In the genomic region with DNA sequence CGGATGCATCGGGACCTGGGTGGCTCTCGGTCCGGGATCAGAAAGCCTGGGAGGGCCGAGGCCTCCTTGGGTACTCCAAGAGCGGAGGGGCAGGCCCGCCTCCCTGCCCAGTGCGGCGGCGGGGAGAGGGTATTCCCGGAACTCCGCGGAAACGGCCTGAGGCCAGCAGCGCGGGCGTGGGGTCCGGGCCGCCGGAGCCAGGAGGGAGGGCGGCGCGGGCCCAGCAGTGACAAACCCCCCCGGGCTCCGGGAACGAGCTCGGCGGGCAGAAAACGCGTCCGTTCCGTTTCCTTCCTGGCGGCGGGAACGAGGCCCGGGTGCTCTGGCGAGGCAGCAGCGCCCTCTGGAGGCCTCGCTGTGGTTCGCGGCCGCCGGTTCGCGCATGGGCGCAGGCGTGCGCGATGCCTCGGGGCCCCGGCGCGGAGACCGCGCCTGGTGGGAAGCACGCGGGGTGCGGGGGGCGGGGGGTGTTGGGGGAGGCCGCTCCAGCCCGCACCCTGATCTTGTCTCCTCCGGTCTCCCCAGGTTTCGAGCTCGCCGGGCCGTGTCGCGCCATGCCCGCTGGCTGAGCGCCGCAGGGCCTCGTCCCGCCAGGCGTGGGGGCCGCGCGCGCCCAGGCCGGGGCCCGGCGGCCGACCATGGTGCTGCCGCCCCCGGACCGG, we compare ENCODE assay signal across 1 cellular context.
TF ChIP-seq lines count a peak whose summit lies in the region.

No MANE protein-coding gene starts in this region.

TF ChIP-seq in HepG2, 621 proteins besides CTCF, POLR2A, EP300 and RAD21 (continued from another document and continues in another):
- TF ChIP-seq, protein P1, sequence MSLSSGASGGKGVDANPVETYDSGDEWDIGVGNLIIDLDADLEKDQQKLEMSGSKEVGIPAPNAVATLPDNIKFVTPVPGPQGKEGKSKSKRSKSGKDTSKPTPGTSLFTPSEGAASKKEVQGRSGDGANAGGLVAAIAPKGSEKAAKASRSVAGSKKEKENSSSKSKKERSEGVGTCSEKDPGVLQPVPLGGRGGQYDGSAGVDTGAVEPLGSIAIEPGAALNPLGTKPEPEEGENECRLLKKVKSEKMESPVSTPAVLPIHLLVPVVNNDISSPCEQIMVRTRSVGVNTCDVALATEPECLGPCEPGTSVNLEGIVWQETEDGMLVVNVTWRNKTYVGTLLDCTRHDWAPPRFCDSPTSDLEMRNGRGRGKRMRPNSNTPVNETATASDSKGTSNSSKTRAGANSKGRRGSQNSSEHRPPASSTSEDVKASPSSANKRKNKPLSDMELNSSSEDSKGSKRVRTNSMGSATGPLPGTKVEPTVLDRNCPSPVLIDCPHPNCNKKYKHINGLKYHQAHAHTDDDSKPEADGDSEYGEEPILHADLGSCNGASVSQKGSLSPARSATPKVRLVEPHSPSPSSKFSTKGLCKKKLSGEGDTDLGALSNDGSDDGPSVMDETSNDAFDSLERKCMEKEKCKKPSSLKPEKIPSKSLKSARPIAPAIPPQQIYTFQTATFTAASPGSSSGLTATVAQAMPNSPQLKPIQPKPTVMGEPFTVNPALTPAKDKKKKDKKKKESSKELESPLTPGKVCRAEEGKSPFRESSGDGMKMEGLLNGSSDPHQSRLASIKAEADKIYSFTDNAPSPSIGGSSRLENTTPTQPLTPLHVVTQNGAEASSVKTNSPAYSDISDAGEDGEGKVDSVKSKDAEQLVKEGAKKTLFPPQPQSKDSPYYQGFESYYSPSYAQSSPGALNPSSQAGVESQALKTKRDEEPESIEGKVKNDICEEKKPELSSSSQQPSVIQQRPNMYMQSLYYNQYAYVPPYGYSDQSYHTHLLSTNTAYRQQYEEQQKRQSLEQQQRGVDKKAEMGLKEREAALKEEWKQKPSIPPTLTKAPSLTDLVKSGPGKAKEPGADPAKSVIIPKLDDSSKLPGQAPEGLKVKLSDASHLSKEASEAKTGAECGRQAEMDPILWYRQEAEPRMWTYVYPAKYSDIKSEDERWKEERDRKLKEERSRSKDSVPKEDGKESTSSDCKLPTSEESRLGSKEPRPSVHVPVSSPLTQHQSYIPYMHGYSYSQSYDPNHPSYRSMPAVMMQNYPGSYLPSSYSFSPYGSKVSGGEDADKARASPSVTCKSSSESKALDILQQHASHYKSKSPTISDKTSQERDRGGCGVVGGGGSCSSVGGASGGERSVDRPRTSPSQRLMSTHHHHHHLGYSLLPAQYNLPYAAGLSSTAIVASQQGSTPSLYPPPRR (CRISPR knock-in tag; IDR thresholded peaks at IDR 0.05; ENCODE audit: borderline replicate concordance) = no peak; the same call in 1 of the 2 replicates
- TF ChIP-seq, protein P2, sequence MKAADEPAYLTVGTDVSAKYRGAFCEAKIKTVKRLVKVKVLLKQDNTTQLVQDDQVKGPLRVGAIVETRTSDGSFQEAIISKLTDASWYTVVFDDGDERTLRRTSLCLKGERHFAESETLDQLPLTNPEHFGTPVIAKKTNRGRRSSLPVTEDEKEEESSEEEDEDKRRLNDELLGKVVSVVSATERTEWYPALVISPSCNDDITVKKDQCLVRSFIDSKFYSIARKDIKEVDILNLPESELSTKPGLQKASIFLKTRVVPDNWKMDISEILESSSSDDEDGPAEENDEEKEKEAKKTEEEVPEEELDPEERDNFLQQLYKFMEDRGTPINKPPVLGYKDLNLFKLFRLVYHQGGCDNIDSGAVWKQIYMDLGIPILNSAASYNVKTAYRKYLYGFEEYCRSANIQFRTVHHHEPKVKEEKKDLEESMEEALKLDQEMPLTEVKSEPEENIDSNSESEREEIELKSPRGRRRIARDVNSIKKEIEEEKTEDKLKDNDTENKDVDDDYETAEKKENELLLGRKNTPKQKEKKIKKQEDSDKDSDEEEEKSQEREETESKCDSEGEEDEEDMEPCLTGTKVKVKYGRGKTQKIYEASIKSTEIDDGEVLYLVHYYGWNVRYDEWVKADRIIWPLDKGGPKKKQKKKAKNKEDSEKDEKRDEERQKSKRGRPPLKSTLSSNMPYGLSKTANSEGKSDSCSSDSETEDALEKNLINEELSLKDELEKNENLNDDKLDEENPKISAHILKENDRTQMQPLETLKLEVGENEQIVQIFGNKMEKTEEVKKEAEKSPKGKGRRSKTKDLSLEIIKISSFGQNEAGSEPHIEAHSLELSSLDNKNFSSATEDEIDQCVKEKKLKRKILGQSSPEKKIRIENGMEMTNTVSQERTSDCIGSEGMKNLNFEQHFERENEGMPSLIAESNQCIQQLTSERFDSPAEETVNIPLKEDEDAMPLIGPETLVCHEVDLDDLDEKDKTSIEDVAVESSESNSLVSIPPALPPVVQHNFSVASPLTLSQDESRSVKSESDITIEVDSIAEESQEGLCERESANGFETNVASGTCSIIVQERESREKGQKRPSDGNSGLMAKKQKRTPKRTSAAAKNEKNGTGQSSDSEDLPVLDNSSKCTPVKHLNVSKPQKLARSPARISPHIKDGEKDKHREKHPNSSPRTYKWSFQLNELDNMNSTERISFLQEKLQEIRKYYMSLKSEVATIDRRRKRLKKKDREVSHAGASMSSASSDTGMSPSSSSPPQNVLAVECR (CRISPR knock-in tag; IDR thresholded peaks at IDR 0.05; ENCODE audit: borderline replicate concordance) = peak; percentile 60; the same call in 1 of the 2 replicates
- TF ChIP-seq, protein P3, sequence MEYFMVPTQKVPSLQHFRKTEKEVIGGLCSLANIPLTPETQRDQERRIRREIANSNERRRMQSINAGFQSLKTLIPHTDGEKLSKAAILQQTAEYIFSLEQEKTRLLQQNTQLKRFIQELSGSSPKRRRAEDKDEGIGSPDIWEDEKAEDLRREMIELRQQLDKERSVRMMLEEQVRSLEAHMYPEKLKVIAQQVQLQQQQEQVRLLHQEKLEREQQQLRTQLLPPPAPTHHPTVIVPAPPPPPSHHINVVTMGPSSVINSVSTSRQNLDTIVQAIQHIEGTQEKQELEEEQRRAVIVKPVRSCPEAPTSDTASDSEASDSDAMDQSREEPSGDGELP (IDR thresholded peaks at IDR 0.05; ENCODE audit: borderline replicate concordance, low read depth) = no peak
- TF ChIP-seq, protein P4, sequence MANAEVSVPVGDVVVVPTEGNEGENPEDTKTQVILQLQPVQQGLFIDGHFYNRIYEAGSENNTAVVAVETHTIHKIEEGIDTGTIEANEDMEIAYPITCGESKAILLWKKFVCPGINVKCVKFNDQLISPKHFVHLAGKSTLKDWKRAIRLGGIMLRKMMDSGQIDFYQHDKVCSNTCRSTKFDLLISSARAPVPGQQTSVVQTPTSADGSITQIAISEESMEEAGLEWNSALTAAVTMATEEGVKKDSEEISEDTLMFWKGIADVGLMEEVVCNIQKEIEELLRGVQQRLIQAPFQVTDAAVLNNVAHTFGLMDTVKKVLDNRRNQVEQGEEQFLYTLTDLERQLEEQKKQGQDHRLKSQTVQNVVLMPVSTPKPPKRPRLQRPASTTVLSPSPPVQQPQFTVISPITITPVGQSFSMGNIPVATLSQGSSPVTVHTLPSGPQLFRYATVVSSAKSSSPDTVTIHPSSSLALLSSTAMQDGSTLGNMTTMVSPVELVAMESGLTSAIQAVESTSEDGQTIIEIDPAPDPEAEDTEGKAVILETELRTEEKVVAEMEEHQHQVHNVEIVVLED (CRISPR knock-in tag; IDR thresholded peaks at IDR 0.05; ENCODE audit: borderline replicate concordance) = no peak
- TF ChIP-seq, protein P5, sequence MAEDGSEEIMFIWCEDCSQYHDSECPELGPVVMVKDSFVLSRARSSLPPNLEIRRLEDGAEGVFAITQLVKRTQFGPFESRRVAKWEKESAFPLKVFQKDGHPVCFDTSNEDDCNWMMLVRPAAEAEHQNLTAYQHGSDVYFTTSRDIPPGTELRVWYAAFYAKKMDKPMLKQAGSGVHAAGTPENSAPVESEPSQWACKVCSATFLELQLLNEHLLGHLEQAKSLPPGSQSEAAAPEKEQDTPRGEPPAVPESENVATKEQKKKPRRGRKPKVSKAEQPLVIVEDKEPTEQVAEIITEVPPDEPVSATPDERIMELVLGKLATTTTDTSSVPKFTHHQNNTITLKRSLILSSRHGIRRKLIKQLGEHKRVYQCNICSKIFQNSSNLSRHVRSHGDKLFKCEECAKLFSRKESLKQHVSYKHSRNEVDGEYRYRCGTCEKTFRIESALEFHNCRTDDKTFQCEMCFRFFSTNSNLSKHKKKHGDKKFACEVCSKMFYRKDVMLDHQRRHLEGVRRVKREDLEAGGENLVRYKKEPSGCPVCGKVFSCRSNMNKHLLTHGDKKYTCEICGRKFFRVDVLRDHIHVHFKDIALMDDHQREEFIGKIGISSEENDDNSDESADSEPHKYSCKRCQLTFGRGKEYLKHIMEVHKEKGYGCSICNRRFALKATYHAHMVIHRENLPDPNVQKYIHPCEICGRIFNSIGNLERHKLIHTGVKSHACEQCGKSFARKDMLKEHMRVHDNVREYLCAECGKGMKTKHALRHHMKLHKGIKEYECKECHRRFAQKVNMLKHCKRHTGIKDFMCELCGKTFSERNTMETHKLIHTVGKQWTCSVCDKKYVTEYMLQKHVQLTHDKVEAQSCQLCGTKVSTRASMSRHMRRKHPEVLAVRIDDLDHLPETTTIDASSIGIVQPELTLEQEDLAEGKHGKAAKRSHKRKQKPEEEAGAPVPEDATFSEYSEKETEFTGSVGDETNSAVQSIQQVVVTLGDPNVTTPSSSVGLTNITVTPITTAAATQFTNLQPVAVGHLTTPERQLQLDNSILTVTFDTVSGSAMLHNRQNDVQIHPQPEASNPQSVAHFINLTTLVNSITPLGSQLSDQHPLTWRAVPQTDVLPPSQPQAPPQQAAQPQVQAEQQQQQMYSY (CRISPR knock-in tag; IDR thresholded peaks at IDR 0.05) = peak; percentile 37; the same call in 1 of the 2 replicates
- TF ChIP-seq, protein P6, sequence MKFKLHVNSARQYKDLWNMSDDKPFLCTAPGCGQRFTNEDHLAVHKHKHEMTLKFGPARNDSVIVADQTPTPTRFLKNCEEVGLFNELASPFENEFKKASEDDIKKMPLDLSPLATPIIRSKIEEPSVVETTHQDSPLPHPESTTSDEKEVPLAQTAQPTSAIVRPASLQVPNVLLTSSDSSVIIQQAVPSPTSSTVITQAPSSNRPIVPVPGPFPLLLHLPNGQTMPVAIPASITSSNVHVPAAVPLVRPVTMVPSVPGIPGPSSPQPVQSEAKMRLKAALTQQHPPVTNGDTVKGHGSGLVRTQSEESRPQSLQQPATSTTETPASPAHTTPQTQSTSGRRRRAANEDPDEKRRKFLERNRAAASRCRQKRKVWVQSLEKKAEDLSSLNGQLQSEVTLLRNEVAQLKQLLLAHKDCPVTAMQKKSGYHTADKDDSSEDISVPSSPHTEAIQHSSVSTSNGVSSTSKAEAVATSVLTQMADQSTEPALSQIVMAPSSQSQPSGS (CRISPR knock-in tag; IDR thresholded peaks at IDR 0.05) = peak; percentile 26; the same call in 1 of the 2 replicates
- peak; percentile 50; the same call in 1 of the 2 replicates for TF ChIP-seq ZNF331 (CRISPR knock-in tag; IDR thresholded peaks at IDR 0.05)
- TF ChIP-seq SNAPC2 (CRISPR knock-in tag; IDR thresholded peaks at IDR 0.05) = no peak
- TF ChIP-seq TMF1 (CRISPR knock-in tag; IDR thresholded peaks at IDR 0.05; ENCODE audit: low read depth) = 0 out of 2 replicates have a peak, but pooled peaks have one; percentile 23
- 0 out of 2 replicates have a peak, but pooled peaks have one; percentile 83 for TF ChIP-seq ZNF879 (CRISPR knock-in tag; IDR thresholded peaks at IDR 0.05)
- TF ChIP-seq TEAD3 (CRISPR knock-in tag; optimal IDR thresholded peaks at IDR 0.05; ENCODE audit: borderline replicate concordance) = peak; percentile 36
- TF ChIP-seq ZNF343 (CRISPR knock-in tag; IDR thresholded peaks at IDR 0.05) = no peak
- no peak for TF ChIP-seq ZBTB20 (CRISPR knock-in tag; IDR thresholded peaks at IDR 0.05; ENCODE audit: borderline replicate concordance, low read depth)
- TF ChIP-seq MED13 (CRISPR knock-in tag; IDR thresholded peaks at IDR 0.05) = no peak
- TF ChIP-seq ETV5 (CRISPR knock-in tag; IDR thresholded peaks at IDR 0.05; ENCODE audit: borderline replicate concordance) = peak; percentile 69
- no peak for TF ChIP-seq RFX1 (IDR thresholded peaks at IDR 0.05)
- TF ChIP-seq, protein P7, sequence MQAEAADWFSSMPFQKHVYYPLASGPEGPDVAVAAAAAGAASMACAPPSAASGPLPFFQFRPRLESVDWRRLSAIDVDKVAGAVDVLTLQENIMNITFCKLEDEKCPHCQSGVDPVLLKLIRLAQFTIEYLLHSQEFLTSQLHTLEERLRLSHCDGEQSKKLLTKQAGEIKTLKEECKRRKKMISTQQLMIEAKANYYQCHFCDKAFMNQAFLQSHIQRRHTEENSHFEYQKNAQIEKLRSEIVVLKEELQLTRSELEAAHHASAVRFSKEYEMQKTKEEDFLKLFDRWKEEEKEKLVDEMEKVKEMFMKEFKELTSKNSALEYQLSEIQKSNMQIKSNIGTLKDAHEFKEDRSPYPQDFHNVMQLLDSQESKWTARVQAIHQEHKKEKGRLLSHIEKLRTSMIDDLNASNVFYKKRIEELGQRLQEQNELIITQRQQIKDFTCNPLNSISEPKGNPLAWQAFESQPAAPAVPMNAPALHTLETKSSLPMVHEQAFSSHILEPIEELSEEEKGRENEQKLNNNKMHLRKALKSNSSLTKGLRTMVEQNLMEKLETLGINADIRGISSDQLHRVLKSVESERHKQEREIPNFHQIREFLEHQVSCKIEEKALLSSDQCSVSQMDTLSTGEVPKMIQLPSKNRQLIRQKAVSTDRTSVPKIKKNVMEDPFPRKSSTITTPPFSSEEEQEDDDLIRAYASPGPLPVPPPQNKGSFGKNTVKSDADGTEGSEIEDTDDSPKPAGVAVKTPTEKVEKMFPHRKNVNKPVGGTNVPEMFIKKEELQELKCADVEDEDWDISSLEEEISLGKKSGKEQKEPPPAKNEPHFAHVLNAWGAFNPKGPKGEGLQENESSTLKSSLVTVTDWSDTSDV (CRISPR knock-in tag; IDR thresholded peaks at IDR 0.05) = no peak
- TF ChIP-seq ZSCAN21 (CRISPR knock-in tag; IDR thresholded peaks at IDR 0.05; ENCODE audit: borderline replicate concordance) = peak; percentile 78
- TF ChIP-seq SIX1 (CRISPR knock-in tag; IDR thresholded peaks at IDR 0.05; ENCODE audit: borderline replicate concordance) = no peak
- TF ChIP-seq, protein P8, sequence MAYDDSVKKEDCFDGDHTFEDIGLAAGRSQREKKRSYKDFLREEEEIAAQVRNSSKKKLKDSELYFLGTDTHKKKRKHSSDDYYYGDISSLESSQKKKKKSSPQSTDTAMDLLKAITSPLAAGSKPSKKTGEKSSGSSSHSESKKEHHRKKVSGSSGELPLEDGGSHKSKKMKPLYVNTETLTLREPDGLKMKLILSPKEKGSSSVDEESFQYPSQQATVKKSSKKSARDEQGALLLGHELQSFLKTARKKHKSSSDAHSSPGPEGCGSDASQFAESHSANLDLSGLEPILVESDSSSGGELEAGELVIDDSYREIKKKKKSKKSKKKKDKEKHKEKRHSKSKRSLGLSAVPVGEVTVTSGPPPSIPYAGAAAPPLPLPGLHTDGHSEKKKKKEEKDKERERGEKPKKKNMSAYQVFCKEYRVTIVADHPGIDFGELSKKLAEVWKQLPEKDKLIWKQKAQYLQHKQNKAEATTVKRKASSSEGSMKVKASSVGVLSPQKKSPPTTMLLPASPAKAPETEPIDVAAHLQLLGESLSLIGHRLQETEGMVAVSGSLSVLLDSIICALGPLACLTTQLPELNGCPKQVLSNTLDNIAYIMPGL (CRISPR knock-in tag; IDR thresholded peaks at IDR 0.05; ENCODE audit: borderline replicate concordance in 1 of 2, low read depth in 1 of 2) = peak; percentile 87 to 90
- 0 out of 2 replicates have a peak, but pooled peaks have one; percentile 12 for TF ChIP-seq ZNF431 (CRISPR knock-in tag; IDR thresholded peaks at IDR 0.05; ENCODE audit: borderline replicate concordance, low read depth)
- TF ChIP-seq ZNF75D (CRISPR knock-in tag; IDR thresholded peaks at IDR 0.05; ENCODE audit: borderline replicate concordance) = no peak
- peak; percentile 71; the same call in 1 of the 2 replicates for TF ChIP-seq HOXA3 (CRISPR knock-in tag; IDR thresholded peaks at IDR 0.05)
- TF ChIP-seq MYNN (CRISPR knock-in tag; IDR thresholded peaks at IDR 0.05; ENCODE audit: low read depth) = 0 out of 2 replicates have a peak, but pooled peaks have one; percentile 38
- TF ChIP-seq, protein P9, sequence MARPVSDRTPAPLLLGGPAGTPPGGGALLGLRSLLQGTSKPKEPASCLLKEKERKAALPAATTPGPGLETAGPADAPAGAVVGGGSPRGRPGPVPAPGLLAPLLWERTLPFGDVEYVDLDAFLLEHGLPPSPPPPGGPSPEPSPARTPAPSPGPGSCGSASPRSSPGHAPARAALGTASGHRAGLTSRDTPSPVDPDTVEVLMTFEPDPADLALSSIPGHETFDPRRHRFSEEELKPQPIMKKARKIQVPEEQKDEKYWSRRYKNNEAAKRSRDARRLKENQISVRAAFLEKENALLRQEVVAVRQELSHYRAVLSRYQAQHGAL (CRISPR knock-in tag; IDR thresholded peaks at IDR 0.05; ENCODE audit: not compliant biosample characterization) = no peak
